ENCODE assay signal across 18 cellular contexts in the genomic region with DNA sequence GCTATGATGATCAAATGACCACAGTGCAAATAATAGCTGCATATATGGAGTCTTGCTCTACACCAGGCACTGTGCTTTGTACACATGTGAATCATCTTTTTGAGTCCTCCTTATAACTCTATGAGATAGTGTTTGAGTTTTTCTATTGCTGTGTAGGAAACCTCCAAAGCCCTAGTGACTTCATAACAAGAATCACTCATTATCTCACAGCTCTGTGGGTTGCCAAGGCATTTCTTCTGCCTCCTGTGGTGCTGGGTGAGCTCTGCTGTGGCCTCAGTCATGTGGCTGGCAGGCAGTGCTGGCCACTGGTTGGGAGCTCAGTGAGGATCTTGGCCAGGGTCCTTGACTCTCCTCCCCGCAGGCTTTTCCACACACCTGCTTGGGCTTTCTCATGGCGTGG.
DNase-seq lines count a peak whose midpoint lies in the region; TF ChIP-seq lines count a peak whose summit lies in the region.
"Had no signal": no experiment of that assay in that cellular context is flagged by ENCODE, and none has a peak within 500 bp of the region (broad histone marks: within the 10 kb centered on the region; RNA-seq: fewer than 3 reads in every experiment).

No MANE protein-coding gene starts in this region.

- no peaks in the 10 kb centered on the region for H3K36me3 ChIP-seq in ovary
- H3K36me3 ChIP-seq: BLaER1 treated with 17β-estradiol and CSF1 and Interleukin-3, amounts not matched to agents 10 nM and 100 nM had no signal

- no peaks in the 10 kb centered on the region for H3K4me1 ChIP-seq in ovary (ENCODE audit: insufficient read depth)

- TF ChIP-seq POLR2A in ovary (IDR thresholded peaks at IDR 0.05), result no peak

- no peak overlapping the region for H3K27ac ChIP-seq in ovary
- H3K27ac ChIP-seq: BLaER1 treated with 17β-estradiol and CSF1 and Interleukin-3, amounts not matched to agents 10 nM and 100 nM had no signal

- 80 to 93% (median 88%) methylated on average over 2 of the region's 2 CpGs for WGBS in ovary, 3 donors

- intact Hi-C loops in ovary (cut with DNase I), result no loop called here

- H3K27me3 ChIP-seq in ovary, result no peaks in the 10 kb centered on the region
- H3K27me3 ChIP-seq: BLaER1 treated with 17β-estradiol and CSF1 and Interleukin-3, amounts not matched to agents 10 nM and 100 nM had no signal

- no peak overlapping the region for H3K4me3 ChIP-seq in AG10803 (ENCODE audit: low read length)
- H3K4me3 ChIP-seq in cardiac fibroblast (replicated peaks in 1 of 2; ENCODE audit: low read depth in 2 of 2, low read length in 2 of 2), result no peak overlapping the region
- H3K4me3 ChIP-seq in ovary, result no peak overlapping the region
- H3K4me3 ChIP-seq: BLaER1 treated with 17β-estradiol and CSF1 and Interleukin-3, amounts not matched to agents 10 nM and 100 nM had no signal

- TF ChIP-seq EP300 in ovary (IDR thresholded peaks at IDR 0.05), result no peak

- no peaks in the 10 kb centered on the region for H3K9me3 ChIP-seq in ovary
- H3K9me3 ChIP-seq: SK-N-SH had no signal

- DNase-seq in AG10803 (ENCODE audit: low read depth) (peak; percentile 66), M059J (ENCODE audit: low read depth) (peak; percentile 22), cardiac fibroblast (ENCODE audit: low read depth in 2 of 2) (peak; percentile 40 to 59), myocyte (ENCODE audit: low read depth) (peak; percentile 92), NOMO-1 treated with DMSO at 0.1 percent for 48 hours (lab: John Stamatoyannopoulos, UW; ENCODE audit: unreplicated experiment) (no peak), NCI-H1105 (lab: John Stamatoyannopoulos, UW) (no peak), ovary (no peak)
- no peak for DNase-seq in activated effector memory CD4-positive, alpha-beta T cell treated with Interleukin-2 at 50 U/mL for 16 hours
- DNase-seq: activated CD4-positive, alpha-beta T cell treated with anti-CD3 and anti-CD28 coated beads, Interleukin-2, amount 10 ng/mL, durations not matched to agents 24 days and 14 days; cortex of kidney; immature natural killer cell; NCI-H2081 treated with DMSO at 0.1 percent for 48 hours; NCI-H526; OCI-M1; SK-N-SH; stimulated activated CD4-positive, alpha-beta T cell treated with anti-CD3 and anti-CD28 coated beads, Interleukin-4, amount 100 ng/mL, for 24 hours; stimulated activated CD8-positive, alpha-beta memory T cell treated with anti-CD3 and anti-CD28 coated beads, Interleukin-4, amount 100 ng/mL, for 48 hours had no signal

- TF ChIP-seq CTCF in AG10803 (conservative IDR thresholded peaks at IDR 0.05; ENCODE audit: low read length) (no peak), cardiac fibroblast (IDR thresholded peaks at IDR 0.05; ENCODE audit: low read depth, low read length) (no peak), ovary (IDR thresholded peaks at IDR 0.05) (no peak)

Comparison
In these comparisons a context has a peak if more than half of its experiments do, and no peak if none do; other contexts are left out.
1. DNase-seq: peak in AG10803 (single experiment), M059J (single experiment), cardiac fibroblast (2 of 2) and myocyte (single experiment); none in NOMO-1 treated with DMSO at 0.1 percent for 48 hours (single experiment), NCI-H1105 (single experiment), ovary (0 of 5) and activated effector memory CD4-positive, alpha-beta T cell treated with Interleukin-2 at 50 U/mL for 16 hours (single experiment).